Comparison of ENCODE assay signal across 24 cellular contexts in genomic region chr15:39400002-39400401, GRCh38.
DNase-seq lines count a peak whose midpoint lies in the region; ATAC-seq, FAIRE-seq and TF ChIP-seq lines count a peak whose summit lies in the region.
"Had no signal": no experiment of that assay in that cellular context is flagged by ENCODE, and none has a peak within 500 bp of the region (broad histone marks: within the 10 kb centered on the region; RNA-seq: fewer than 3 reads in every experiment).

No MANE protein-coding gene starts in this region.

- H3K36me3 ChIP-seq in GM23248 (ENCODE audit: low read depth) (no peaks in the 10 kb centered on the region), astrocyte (ENCODE audit: insufficient read depth, low read length) (no peaks in the 10 kb centered on the region), mesendoderm (ENCODE audit: control insufficient read depth, insufficient read depth, low read length) (no peaks in the 10 kb centered on the region), uterus (no peaks in the 10 kb centered on the region)
- H3K36me3 ChIP-seq: BE2C; BLaER1 treated with 17β-estradiol and CSF1 and Interleukin-3, amounts not matched to agents 10 nM and 100 nM; HAP-1 had no signal

- no peak overlapping the region for H4K5ac ChIP-seq in mesendoderm (ENCODE audit: low read length)

- no peak overlapping the region for H4K8ac ChIP-seq in mesendoderm (ENCODE audit: low read depth, low read length)

- H3K36me3 Mint-ChIP-seq in astrocyte (ENCODE audit: low read depth, unreplicated experiment), result no peaks in the 10 kb centered on the region
- no peaks in the 10 kb centered on the region for H3K36me3 Mint-ChIP-seq in immature natural killer cell
- H3K36me3 Mint-ChIP-seq: CD8-positive, alpha-beta memory T cell had no signal

- H4K20me1 ChIP-seq in GM23248 (ENCODE audit: insufficient read depth) (no peaks in the 10 kb centered on the region), astrocyte (ENCODE audit: insufficient read depth, low read length) (no peaks in the 10 kb centered on the region)
- H4K20me1 ChIP-seq: BLaER1 treated with 17β-estradiol and CSF1 and Interleukin-3, amounts not matched to agents 10 nM and 100 nM had no signal

- H3K4me3 ChIP-seq in GM23248 (no peak overlapping the region), astrocyte (ENCODE audit: insufficient read depth, low read depth, low read length) (no peak overlapping the region), mesendoderm (ENCODE audit: low read length) (no peak overlapping the region), uterus (no peak overlapping the region)
- H3K4me3 ChIP-seq: BLaER1 treated with 17β-estradiol and CSF1 and Interleukin-3, amounts not matched to agents 10 nM and 100 nM; HAP-1 had no signal

- peak overlapping the region; percentile 13 for H3K27ac Mint-ChIP-seq in astrocyte (ENCODE audit: unreplicated experiment)
- H3K27ac Mint-ChIP-seq in immature natural killer cell, result no peak overlapping the region
- H3K27ac Mint-ChIP-seq: CD4-positive, alpha-beta T cell had no signal

- H2BK5ac ChIP-seq in mesendoderm (ENCODE audit: low read length), result no peak overlapping the region

- H3K9ac ChIP-seq in GM23248, result no peak overlapping the region
- H3K9ac ChIP-seq in astrocyte (ENCODE audit: low read length), result no peak overlapping the region
- no peak overlapping the region for H3K9ac ChIP-seq in mesendoderm (ENCODE audit: low read length)
- H3K9ac ChIP-seq: BLaER1 treated with 17β-estradiol and CSF1 and Interleukin-3, amounts not matched to agents 10 nM and 100 nM had no signal

- H3K4ac ChIP-seq in mesendoderm (ENCODE audit: low read depth, low read length), result no peak overlapping the region

- peaks cover 44% of the 10 kb centered on the region for H3F3A ChIP-seq in GM23248 (ENCODE audit: insufficient read depth)

- H3K4me3 Mint-ChIP-seq in astrocyte (ENCODE audit: unreplicated experiment) (no peak overlapping the region), immature natural killer cell (no peak overlapping the region)
- H3K4me3 Mint-ChIP-seq: CD14-positive monocyte; CD4-positive, alpha-beta T cell; CD8-positive, alpha-beta memory T cell had no signal

- no peak overlapping the region for H2BK15ac ChIP-seq in mesendoderm (replicated peaks; ENCODE audit: low read depth)

- H3K79me2 ChIP-seq in GM23248 (ENCODE audit: insufficient read depth), result no peaks in the 10 kb centered on the region
- H3K79me2 ChIP-seq in astrocyte (ENCODE audit: insufficient read depth, low read length), result no peaks in the 10 kb centered on the region
- H3K79me2 ChIP-seq in mesendoderm (ENCODE audit: control insufficient read depth, insufficient read depth, low read length), result no peaks in the 10 kb centered on the region

- no peak overlapping the region for H3K4me2 ChIP-seq in GM23248 (ENCODE audit: unreplicated experiment)
- H3K4me2 ChIP-seq in astrocyte (ENCODE audit: low read length), result no peak overlapping the region
- H3K4me2 ChIP-seq in mesendoderm (ENCODE audit: low read length), result no peak overlapping the region

- FAIRE-seq in astrocyte (lab: Jason Lieb, UNC), result no peak
- FAIRE-seq: A204.1, D721Med, GM12891, GM18507, H54 had no signal

- no peaks in the 10 kb centered on the region for H3K9me2 ChIP-seq in GM23248 (ENCODE audit: insufficient read depth)

- H3K27ac ChIP-seq in GM23248 (peak overlapping the region; percentile 71), astrocyte (ENCODE audit: low read depth, low read length) (no peak overlapping the region), mesendoderm (ENCODE audit: low read depth, low read length) (no peak overlapping the region), uterus (peak overlapping the region; percentile 47 to 66)
- H3K27ac ChIP-seq: 22Rv1; BLaER1 treated with 17β-estradiol and CSF1 and Interleukin-3, amounts not matched to agents 10 nM and 100 nM had no signal

- H3K18ac ChIP-seq in mesendoderm (ENCODE audit: low read length), result peak overlapping the region; percentile 34

- TF ChIP-seq POLR2A in uterus (IDR thresholded peaks at IDR 0.05), result no peak

- H3K9me3 Mint-ChIP-seq in astrocyte (ENCODE audit: unreplicated experiment), result no peaks in the 10 kb centered on the region
- peaks cover 0 to 5% (median 0%) of the 10 kb centered on the region in 6 donors for H3K9me3 Mint-ChIP-seq in immature natural killer cell
- H3K9me3 Mint-ChIP-seq: CD4-positive, alpha-beta T cell; CD8-positive, alpha-beta memory T cell had no signal

- H3K9me3 ChIP-seq in GM23248 (ENCODE audit: low read depth), result no peaks in the 10 kb centered on the region
- H3K9me3 ChIP-seq in astrocyte (ENCODE audit: insufficient read depth, low read depth, low read length), result no peaks in the 10 kb centered on the region
- H3K9me3 ChIP-seq in uterus, result no peaks in the 10 kb centered on the region
- H3K9me3 ChIP-seq: BE2C; BLaER1 treated with 17β-estradiol and CSF1 and Interleukin-3, amounts not matched to agents 10 nM and 100 nM; HAP-1 had no signal

- intact Hi-C loops in uterus (cut with DNase I; ENCODE audit: low total_unique reads), result no loop called here

- WGBS in GM23248 (ENCODE audit: low coverage in 1 of 2, low lambda C conversion rate in 2 of 2, missing lambda C conversion rate in 2 of 2), 2 experiments, result 93 to 100% methylated on average over 1 of the region's 1 CpG
- no CpG with 5 or more reads among the region's 1 CpG for WGBS in mesendoderm (ENCODE audit: extremely low coverage, insufficient coverage, low lambda C conversion rate)

- H2AK5ac ChIP-seq in mesendoderm (ENCODE audit: low read length), result no peak overlapping the region

- H2BK120ac ChIP-seq in mesendoderm (ENCODE audit: low read depth, low read length), result no peak overlapping the region

- no peaks in the 10 kb centered on the region for H3K27me3 ChIP-seq in GM23248 (replicated peaks; ENCODE audit: insufficient read depth)
- no peaks in the 10 kb centered on the region for H3K27me3 ChIP-seq in astrocyte (ENCODE audit: insufficient read depth, low read length)
- H3K27me3 ChIP-seq in mesendoderm (ENCODE audit: insufficient read depth, low read length, poor library complexity), result no peaks in the 10 kb centered on the region
- H3K27me3 ChIP-seq in uterus, result no peaks in the 10 kb centered on the region
- H3K27me3 ChIP-seq: BE2C; BLaER1 treated with 17β-estradiol and CSF1 and Interleukin-3, amounts not matched to agents 10 nM and 100 nM had no signal

- H3K4me1 Mint-ChIP-seq in astrocyte (ENCODE audit: low read depth, unreplicated experiment) (peaks cover 26% of the 10 kb centered on the region), immature natural killer cell (peaks cover 6 to 8% of the 10 kb centered on the region in 2 donors)
- H3K4me1 Mint-ChIP-seq: CD8-positive, alpha-beta memory T cell had no signal

- H3K4me1 ChIP-seq in GM23248 (ENCODE audit: insufficient read depth) (peaks cover 35% of the 10 kb centered on the region), astrocyte (ENCODE audit: insufficient read depth, low read length) (peaks cover 17% of the 10 kb centered on the region), mesendoderm (ENCODE audit: control insufficient read depth, low read depth, low read length) (no peaks in the 10 kb centered on the region), uterus (no peaks in the 10 kb centered on the region)
- H3K4me1 ChIP-seq: BE2C, HAP-1 had no signal

- H3K56ac ChIP-seq in mesendoderm (ENCODE audit: low read length), result no peak overlapping the region

- H3K79me1 ChIP-seq in mesendoderm (ENCODE audit: low read length), result no peaks in the 10 kb centered on the region

- DNase-seq in GM23248, result no peak
- DNase-seq in astrocyte (ENCODE audit: low read depth), result no peak
- no peak for DNase-seq in mesendoderm
- DNase-seq in uterus, result no peak
- DNase-seq in immature natural killer cell, result no peak
- no peak for DNase-seq in activated naive CD4-positive, alpha-beta T cell treated with Interleukin-2 at 50 U/mL for 16 hours
- DNase-seq: BE2C; CD4-positive, alpha-beta T cell; CD8-positive, alpha-beta memory T cell; DMS 273 treated with DMSO at 0.1 percent for 48 hours; DMS53; DMS79 treated with DMSO at 0.1 percent for 48 hours; GF-D8; GOT3 had no signal

- H3K23ac ChIP-seq in mesendoderm (ENCODE audit: low read length), result no peak overlapping the region

- no peak overlapping the region for H2AFZ ChIP-seq in GM23248
- no peak overlapping the region for H2AFZ ChIP-seq in astrocyte (ENCODE audit: low read depth, low read length)

- H3K27me3 Mint-ChIP-seq in astrocyte (ENCODE audit: low read depth, unreplicated experiment) (peaks cover 4% of the 10 kb centered on the region), immature natural killer cell (ENCODE audit: low read depth in 3 of 3) (peaks cover 5 to 10% (median 6%) of the 10 kb centered on the region in 3 donors)
- H3K27me3 Mint-ChIP-seq: CD4-positive, alpha-beta T cell had no signal

- in situ Hi-C loops in GM23248 (cut with MboI), result no loop called here

- no peak for TF ChIP-seq CTCF in astrocyte (IDR thresholded peaks at IDR 0.05; ENCODE audit: insufficient read depth, low read depth, low read length)
- no peak for TF ChIP-seq CTCF in uterus (IDR thresholded peaks at IDR 0.05)

- ATAC-seq in HG03196 (IDR thresholded peaks at IDR 0.05; ENCODE audit: unreplicated experiment), result no peak

Comparison
In these comparisons a context has a peak if more than half of its experiments do, and no peak if none do; other contexts are left out.
1. H3K27ac ChIP-seq: peak in GM23248 (single experiment) and uterus (2 of 2); none in astrocyte (single experiment) and mesendoderm (single experiment).